ENCODE assay signal across 1 cellular context in genomic region chr5:27472000-27472763, GRCh38.
TF ChIP-seq lines count a peak whose summit lies in the region.

No MANE protein-coding gene starts in this region.

TF ChIP-seq in HepG2, 621 proteins besides CTCF, POLR2A, EP300 and RAD21 (continued from another document and continues in another):
- TF ChIP-seq REST (IDR thresholded peaks at IDR 0.05; ENCODE audit: borderline replicate concordance in 1 of 2, low read depth in 1 of 2, low read length in 2 of 2) (peak in 1 of 2 experiments; percentile 46; a peak in 1 of 4 replicates), SNAPC4 (CRISPR knock-in tag; IDR thresholded peaks at IDR 0.05) (0 out of 2 replicates have a peak, but pooled peaks have one; percentile 29), ZNF772 (CRISPR knock-in tag; IDR thresholded peaks at IDR 0.05) (0 out of 2 replicates have a peak, but pooled peaks have one; percentile 47), ZNF704 (CRISPR knock-in tag; IDR thresholded peaks at IDR 0.05; ENCODE audit: borderline replicate concordance) (no peak), BRF2 (CRISPR knock-in tag; IDR thresholded peaks at IDR 0.05) (no peak), RFXAP (CRISPR knock-in tag; IDR thresholded peaks at IDR 0.05; ENCODE audit: borderline replicate concordance) (no peak), RXRA (CRISPR knock-in tag; IDR thresholded peaks at IDR 0.05) (peak; percentile 32; the same call in 1 of the 2 replicates), ZNF276 (CRISPR knock-in tag; IDR thresholded peaks at IDR 0.05; ENCODE audit: low read depth) (no peak), ZNF142 (CRISPR knock-in tag; IDR thresholded peaks at IDR 0.05) (peak; percentile 56; the same call in 1 of the 2 replicates), NFAT5 (CRISPR knock-in tag; IDR thresholded peaks at IDR 0.05) (no peak), FOXP1 (IDR thresholded peaks at IDR 0.05) (no peak), FOXP1 (CRISPR knock-in tag; IDR thresholded peaks at IDR 0.05) (peak; percentile 47; the same call in 1 of the 2 replicates), PBX3 (CRISPR knock-in tag; IDR thresholded peaks at IDR 0.05; ENCODE audit: borderline replicate concordance) (no peak), MLX (CRISPR knock-in tag; IDR thresholded peaks at IDR 0.05) (peak; percentile 46; the same call in 1 of the 2 replicates), ATF4 (CRISPR knock-in tag; IDR thresholded peaks at IDR 0.05) (peak in 1 of 2 experiments; percentile 40; a peak in 1 of 4 replicates)
